Comparison of ENCODE assay signal across 1 cellular context in genomic region chr10:30058570-30059132, GRCh38.
A peak's percentile ranks its signal among the peaks of the same experiment; 100 is the strongest.
TF ChIP-seq lines count a peak whose summit lies in the region.

No MANE protein-coding gene starts in this region.

TF ChIP-seq in HepG2, 621 proteins besides CTCF, POLR2A, EP300 and RAD21:
- no peak for TF ChIP-seq ZNF569 (CRISPR knock-in tag; IDR thresholded peaks at IDR 0.05; ENCODE audit: borderline replicate concordance)
- no peak for TF ChIP-seq ZBTB34 (CRISPR knock-in tag; IDR thresholded peaks at IDR 0.05)
- TF ChIP-seq ZBTB8A (CRISPR knock-in tag; IDR thresholded peaks at IDR 0.05; ENCODE audit: borderline replicate concordance, low read depth): no peak
- no peak for TF ChIP-seq ZNF251 (CRISPR knock-in tag; IDR thresholded peaks at IDR 0.05)
- TF ChIP-seq EZH2 (conservative IDR thresholded peaks at IDR 0.05; ENCODE audit: low read depth, low read length): peak; percentile 47; the same call in 1 of the 2 replicates
- peak; percentile 66 for TF ChIP-seq HNRNPLL (IDR thresholded peaks at IDR 0.05; ENCODE audit: low read depth, low read length, poor library complexity, severe bottlenecking)
